Comparison of ENCODE assay signal across 14 cellular contexts in genomic region chr3:47428585-47429145, GRCh38.
"Had no signal": no experiment of that assay in that cellular context is flagged by ENCODE, and none has a peak within 500 bp of the region (broad histone marks: within the 10 kb centered on the region; RNA-seq: fewer than 3 reads in every experiment).

No MANE protein-coding gene starts in this region.

- H3K27me3 ChIP-seq: gastroesophageal sphincter, hepatocyte, SJSA1 had no signal

- ATAC-seq: gastroesophageal sphincter had no signal

- DNase-seq: activated CD4-positive, alpha-beta T cell treated with anti-CD3 and anti-CD28 coated beads for 4 hours; activated CD8-positive, alpha-beta memory T cell treated with anti-CD3 and anti-CD28 coated beads for 24 hours; activated effector memory CD4-positive, alpha-beta T cell treated with Interleukin-2 at 50 U/mL for 16 hours; activated naive CD8-positive, alpha-beta T cell treated with anti-CD3 and anti-CD28 coated beads, Interleukin-2, amount 10 ng/mL, durations not matched to agents 7 days and 5 days; retina; stimulated activated CD4-positive, alpha-beta T cell treated with anti-CD3 and anti-CD28 coated beads, Interleukin-15, amount 100 ng/mL, for 24 hours; stimulated activated CD4-positive, alpha-beta T cell treated with anti-CD3 and anti-CD28 coated beads, Interleukin-4, amount 100 ng/mL, for 4 hours; T-helper 9 cell; trophoblast cell; WERI-Rb-1 had no signal

- H3K9me3 Mint-ChIP-seq: activated naive CD8-positive, alpha-beta T cell treated with anti-CD3 and anti-CD28 coated beads, Interleukin-2, amount 10 ng/mL, durations not matched to agents 7 days and 5 days had no signal

- H3K9me3 ChIP-seq: gastroesophageal sphincter, SJSA1 had no signal

- H3K36me3 ChIP-seq: SJSA1 had no signal

- H3K27me3 Mint-ChIP-seq: activated naive CD8-positive, alpha-beta T cell treated with anti-CD3 and anti-CD28 coated beads, Interleukin-2, amount 10 ng/mL, durations not matched to agents 7 days and 5 days had no signal

- H3K4me1 ChIP-seq: gastroesophageal sphincter, parathyroid adenoma, SJSA1 had no signal

- H3K27ac ChIP-seq: gastroesophageal sphincter, hepatocyte, parathyroid adenoma, SJSA1, WERI-Rb-1 had no signal

- H3K27ac Mint-ChIP-seq: activated naive CD8-positive, alpha-beta T cell treated with anti-CD3 and anti-CD28 coated beads, Interleukin-2, amount 10 ng/mL, durations not matched to agents 7 days and 5 days had no signal

- H3K4me3 Mint-ChIP-seq: activated naive CD8-positive, alpha-beta T cell treated with anti-CD3 and anti-CD28 coated beads, Interleukin-2, amount 10 ng/mL, durations not matched to agents 7 days and 5 days had no signal

- H3K4me3 ChIP-seq: gastroesophageal sphincter, hepatocyte, SJSA1 had no signal
